1 cellular context compared by ENCODE assay signal in the genomic region with DNA sequence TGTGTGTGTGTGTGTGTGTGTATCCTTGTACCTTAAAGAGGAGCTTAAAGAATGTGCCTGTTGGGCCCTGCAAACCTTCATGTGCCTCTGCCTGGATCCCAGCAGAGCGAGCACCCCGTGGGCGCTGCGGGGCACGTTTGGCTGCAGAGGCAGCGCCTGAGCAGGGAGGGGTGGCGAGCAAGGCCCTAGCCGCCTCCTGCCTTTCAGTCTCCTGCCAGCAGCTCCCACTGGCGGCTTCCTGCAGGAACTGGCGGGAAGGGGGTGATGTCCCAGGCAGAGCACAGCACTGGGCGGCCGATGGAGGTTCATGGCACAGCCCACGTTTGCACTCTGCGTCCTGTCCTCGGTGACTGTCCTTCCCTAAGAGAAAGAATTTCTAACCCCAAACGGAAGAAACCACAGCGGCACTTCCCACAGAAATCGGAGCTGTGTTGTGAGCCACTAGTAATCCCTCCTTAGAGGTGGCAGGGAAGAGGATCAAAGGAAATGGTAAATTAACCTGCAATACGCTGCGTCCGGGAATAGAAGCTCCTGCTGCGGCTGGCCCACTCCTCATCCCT.
TF ChIP-seq lines count a peak whose summit lies in the region.

No MANE protein-coding gene starts in this region.

TF ChIP-seq in HepG2, 621 proteins besides CTCF, POLR2A, EP300 and RAD21 (continued from another document and continues in another):
- no peak for TF ChIP-seq RERE (CRISPR knock-in tag; IDR thresholded peaks at IDR 0.05; ENCODE audit: low read depth)
- no peak for TF ChIP-seq RFXANK (CRISPR knock-in tag; IDR thresholded peaks at IDR 0.05)
- no peak for TF ChIP-seq RBM22 (optimal IDR thresholded peaks at IDR 0.05; ENCODE audit: low read length)
- no peak for TF ChIP-seq SIN3A (IDR thresholded peaks at IDR 0.05; ENCODE audit: borderline replicate concordance, low read depth, low read length)
- peak; percentile 82 for TF ChIP-seq ZNF263 (CRISPR knock-in tag; IDR thresholded peaks at IDR 0.05)
- no peak for TF ChIP-seq ZFP36L2 (CRISPR knock-in tag; IDR thresholded peaks at IDR 0.05)
- TF ChIP-seq, protein P1, sequence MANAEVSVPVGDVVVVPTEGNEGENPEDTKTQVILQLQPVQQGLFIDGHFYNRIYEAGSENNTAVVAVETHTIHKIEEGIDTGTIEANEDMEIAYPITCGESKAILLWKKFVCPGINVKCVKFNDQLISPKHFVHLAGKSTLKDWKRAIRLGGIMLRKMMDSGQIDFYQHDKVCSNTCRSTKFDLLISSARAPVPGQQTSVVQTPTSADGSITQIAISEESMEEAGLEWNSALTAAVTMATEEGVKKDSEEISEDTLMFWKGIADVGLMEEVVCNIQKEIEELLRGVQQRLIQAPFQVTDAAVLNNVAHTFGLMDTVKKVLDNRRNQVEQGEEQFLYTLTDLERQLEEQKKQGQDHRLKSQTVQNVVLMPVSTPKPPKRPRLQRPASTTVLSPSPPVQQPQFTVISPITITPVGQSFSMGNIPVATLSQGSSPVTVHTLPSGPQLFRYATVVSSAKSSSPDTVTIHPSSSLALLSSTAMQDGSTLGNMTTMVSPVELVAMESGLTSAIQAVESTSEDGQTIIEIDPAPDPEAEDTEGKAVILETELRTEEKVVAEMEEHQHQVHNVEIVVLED (CRISPR knock-in tag; IDR thresholded peaks at IDR 0.05; ENCODE audit: borderline replicate concordance): 0 out of 2 replicates have a peak, but pooled peaks have one; percentile 32
- TF ChIP-seq ZNF703 (CRISPR knock-in tag; IDR thresholded peaks at IDR 0.05; ENCODE audit: borderline replicate concordance): no peak
- TF ChIP-seq, protein P2, sequence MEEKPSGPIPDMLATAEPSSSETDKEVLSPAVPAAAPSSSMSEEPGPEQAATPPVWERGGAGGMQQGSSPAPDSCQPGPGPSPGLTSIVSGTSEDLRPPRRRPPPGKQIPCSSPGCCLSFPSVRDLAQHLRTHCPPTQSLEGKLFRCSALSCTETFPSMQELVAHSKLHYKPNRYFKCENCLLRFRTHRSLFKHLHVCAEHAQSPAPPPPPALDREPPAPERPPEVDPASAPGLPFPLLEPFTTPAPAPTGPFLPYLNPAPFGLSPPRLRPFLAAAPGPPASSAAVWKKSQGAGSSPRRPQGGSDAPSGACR (CRISPR knock-in tag; IDR thresholded peaks at IDR 0.05): no peak
- TF ChIP-seq ZNF660 (CRISPR knock-in tag; IDR thresholded peaks at IDR 0.05; ENCODE audit: borderline replicate concordance, low read depth): no peak
- TF ChIP-seq FOXJ3 (CRISPR knock-in tag; IDR thresholded peaks at IDR 0.05; ENCODE audit: borderline replicate concordance): no peak
- no peak for TF ChIP-seq CBFB (CRISPR knock-in tag; IDR thresholded peaks at IDR 0.05)
- TF ChIP-seq IRF2 (CRISPR knock-in tag; IDR thresholded peaks at IDR 0.05): peak; percentile 68; the same call in 1 of the 2 replicates
- no peak for TF ChIP-seq NPAS2 (CRISPR knock-in tag; IDR thresholded peaks at IDR 0.05; ENCODE audit: borderline replicate concordance)
- TF ChIP-seq ZFP36 (IDR thresholded peaks at IDR 0.05; ENCODE audit: borderline replicate concordance, low read depth, low read length, partially characterized antibody): no peak
- TF ChIP-seq FOXP1 (IDR thresholded peaks at IDR 0.05): no peak
- no peak for TF ChIP-seq FOXP1 (CRISPR knock-in tag; IDR thresholded peaks at IDR 0.05)
- no peak for TF ChIP-seq HMGA1 (CRISPR knock-in tag; conservative IDR thresholded peaks at IDR 0.05)
- TF ChIP-seq ZKSCAN1 (IDR thresholded peaks at IDR 0.05; ENCODE audit: low read length): no peak
- TF ChIP-seq ZC3H13 (CRISPR knock-in tag; IDR thresholded peaks at IDR 0.05): peak; percentile 79; the same call in 1 of the 2 replicates
- TF ChIP-seq KDM4B (CRISPR knock-in tag; IDR thresholded peaks at IDR 0.05): no peak
- TF ChIP-seq ZNF138 (CRISPR knock-in tag; IDR thresholded peaks at IDR 0.05; ENCODE audit: low read depth): peak; percentile 47; the same call in 1 of the 2 replicates
- TF ChIP-seq PRPF4 (IDR thresholded peaks at IDR 0.05; ENCODE audit: low read depth, low read length, poor library complexity, severe bottlenecking): no peak
- no peak for TF ChIP-seq TCF7 (IDR thresholded peaks at IDR 0.05; ENCODE audit: low read depth)
- no peak for TF ChIP-seq SP1 (IDR thresholded peaks at IDR 0.05)
- peak; percentile 27; the same call in 1 of the 2 replicates for TF ChIP-seq SP1 (CRISPR knock-in tag; IDR thresholded peaks at IDR 0.05)
- no peak for TF ChIP-seq DDIT3 (CRISPR knock-in tag; IDR thresholded peaks at IDR 0.05)
- no peak for TF ChIP-seq GABPA (IDR thresholded peaks at IDR 0.05; ENCODE audit: low read depth, low read length)
- peak; percentile 35 for TF ChIP-seq GABPA (CRISPR knock-in tag; IDR thresholded peaks at IDR 0.05; ENCODE audit: low read depth)
- TF ChIP-seq, protein P3, sequence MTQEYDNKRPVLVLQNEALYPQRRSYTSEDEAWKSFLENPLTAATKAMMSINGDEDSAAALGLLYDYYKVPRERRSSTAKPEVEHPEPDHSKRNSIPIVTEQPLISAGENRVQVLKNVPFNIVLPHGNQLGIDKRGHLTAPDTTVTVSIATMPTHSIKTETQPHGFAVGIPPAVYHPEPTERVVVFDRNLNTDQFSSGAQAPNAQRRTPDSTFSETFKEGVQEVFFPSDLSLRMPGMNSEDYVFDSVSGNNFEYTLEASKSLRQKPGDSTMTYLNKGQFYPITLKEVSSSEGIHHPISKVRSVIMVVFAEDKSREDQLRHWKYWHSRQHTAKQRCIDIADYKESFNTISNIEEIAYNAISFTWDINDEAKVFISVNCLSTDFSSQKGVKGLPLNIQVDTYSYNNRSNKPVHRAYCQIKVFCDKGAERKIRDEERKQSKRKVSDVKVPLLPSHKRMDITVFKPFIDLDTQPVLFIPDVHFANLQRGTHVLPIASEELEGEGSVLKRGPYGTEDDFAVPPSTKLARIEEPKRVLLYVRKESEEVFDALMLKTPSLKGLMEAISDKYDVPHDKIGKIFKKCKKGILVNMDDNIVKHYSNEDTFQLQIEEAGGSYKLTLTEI (CRISPR knock-in tag; conservative IDR thresholded peaks at IDR 0.05): no peak
- TF ChIP-seq FOSL1 (CRISPR knock-in tag; IDR thresholded peaks at IDR 0.05; ENCODE audit: borderline replicate concordance): no peak
- TF ChIP-seq CEBPG (CRISPR knock-in tag; IDR thresholded peaks at IDR 0.05): no peak
- TF ChIP-seq, protein P4, sequence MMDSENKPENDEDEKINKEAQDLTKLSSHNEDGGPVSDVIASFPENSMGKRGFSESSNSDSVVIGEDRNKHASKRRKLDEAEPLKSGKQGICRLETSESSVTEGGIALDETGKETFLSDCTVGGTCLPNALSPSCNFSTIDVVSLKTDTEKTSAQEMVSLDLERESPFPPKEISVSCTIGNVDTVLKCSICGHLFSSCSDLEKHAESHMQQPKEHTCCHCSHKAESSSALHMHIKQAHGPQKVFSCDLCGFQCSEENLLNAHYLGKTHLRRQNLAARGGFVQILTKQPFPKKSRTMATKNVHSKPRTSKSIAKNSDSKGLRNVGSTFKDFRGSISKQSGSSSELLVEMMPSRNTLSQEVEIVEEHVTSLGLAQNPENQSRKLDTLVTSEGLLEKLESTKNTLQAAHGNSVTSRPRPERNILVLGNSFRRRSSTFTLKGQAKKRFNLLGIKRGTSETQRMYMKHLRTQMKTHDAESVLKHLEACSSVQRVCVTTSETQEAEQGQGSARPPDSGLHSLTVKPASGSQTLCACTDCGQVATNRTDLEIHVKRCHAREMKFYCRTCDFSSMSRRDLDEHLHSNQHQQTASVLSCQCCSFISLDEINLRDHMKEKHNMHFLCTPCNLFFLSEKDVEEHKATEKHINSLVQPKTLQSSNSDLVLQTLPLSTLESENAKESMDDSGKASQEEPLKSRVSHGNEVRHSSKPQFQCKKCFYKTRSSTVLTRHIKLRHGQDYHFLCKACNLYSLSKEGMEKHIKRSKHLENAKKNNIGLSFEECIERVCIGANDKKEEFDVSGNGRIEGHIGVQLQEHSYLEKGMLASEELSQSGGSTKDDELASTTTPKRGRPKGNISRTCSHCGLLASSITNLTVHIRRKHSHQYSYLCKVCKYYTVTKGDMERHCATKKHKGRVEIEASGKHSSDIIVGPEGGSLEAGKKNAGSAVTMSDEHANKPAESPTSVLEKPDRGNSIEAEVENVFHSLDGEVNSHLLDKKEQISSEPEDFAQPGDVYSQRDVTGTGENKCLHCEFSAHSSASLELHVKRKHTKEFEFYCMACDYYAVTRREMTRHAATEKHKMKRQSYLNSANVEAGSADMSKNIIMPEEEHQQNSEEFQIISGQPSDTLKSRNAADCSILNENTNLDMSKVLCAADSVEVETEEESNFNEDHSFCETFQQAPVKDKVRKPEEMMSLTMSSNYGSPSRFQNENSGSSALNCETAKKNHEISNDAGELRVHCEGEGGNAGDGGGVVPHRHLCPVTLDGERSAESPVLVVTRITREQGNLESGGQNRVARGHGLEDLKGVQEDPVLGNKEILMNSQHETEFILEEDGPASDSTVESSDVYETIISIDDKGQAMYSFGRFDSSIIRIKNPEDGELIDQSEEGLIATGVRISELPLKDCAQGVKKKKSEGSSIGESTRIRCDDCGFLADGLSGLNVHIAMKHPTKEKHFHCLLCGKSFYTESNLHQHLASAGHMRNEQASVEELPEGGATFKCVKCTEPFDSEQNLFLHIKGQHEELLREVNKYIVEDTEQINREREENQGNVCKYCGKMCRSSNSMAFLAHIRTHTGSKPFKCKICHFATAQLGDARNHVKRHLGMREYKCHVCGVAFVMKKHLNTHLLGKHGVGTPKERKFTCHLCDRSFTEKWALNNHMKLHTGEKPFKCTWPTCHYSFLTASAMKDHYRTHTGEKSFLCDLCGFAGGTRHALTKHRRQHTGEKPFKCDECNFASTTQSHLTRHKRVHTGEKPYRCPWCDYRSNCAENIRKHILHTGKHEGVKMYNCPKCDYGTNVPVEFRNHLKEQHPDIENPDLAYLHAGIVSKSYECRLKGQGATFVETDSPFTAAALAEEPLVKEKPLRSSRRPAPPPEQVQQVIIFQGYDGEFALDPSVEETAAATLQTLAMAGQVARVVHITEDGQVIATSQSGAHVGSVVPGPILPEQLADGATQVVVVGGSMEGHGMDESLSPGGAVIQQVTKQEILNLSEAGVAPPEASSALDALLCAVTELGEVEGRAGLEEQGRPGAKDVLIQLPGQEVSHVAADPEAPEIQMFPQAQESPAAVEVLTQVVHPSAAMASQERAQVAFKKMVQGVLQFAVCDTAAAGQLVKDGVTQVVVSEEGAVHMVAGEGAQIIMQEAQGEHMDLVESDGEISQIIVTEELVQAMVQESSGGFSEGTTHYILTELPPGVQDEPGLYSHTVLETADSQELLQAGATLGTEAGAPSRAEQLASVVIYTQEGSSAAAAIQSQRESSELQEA (CRISPR knock-in tag; IDR thresholded peaks at IDR 0.05; ENCODE audit: not compliant biosample characterization): no peak
- TF ChIP-seq, protein P5, sequence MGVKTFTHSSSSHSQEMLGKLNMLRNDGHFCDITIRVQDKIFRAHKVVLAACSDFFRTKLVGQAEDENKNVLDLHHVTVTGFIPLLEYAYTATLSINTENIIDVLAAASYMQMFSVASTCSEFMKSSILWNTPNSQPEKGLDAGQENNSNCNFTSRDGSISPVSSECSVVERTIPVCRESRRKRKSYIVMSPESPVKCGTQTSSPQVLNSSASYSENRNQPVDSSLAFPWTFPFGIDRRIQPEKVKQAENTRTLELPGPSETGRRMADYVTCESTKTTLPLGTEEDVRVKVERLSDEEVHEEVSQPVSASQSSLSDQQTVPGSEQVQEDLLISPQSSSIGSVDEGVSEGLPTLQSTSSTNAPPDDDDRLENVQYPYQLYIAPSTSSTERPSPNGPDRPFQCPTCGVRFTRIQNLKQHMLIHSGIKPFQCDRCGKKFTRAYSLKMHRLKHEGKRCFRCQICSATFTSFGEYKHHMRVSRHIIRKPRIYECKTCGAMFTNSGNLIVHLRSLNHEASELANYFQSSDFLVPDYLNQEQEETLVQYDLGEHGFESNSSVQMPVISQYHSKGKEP (CRISPR knock-in tag; IDR thresholded peaks at IDR 0.05): no peak
- TF ChIP-seq ZGPAT (CRISPR knock-in tag; IDR thresholded peaks at IDR 0.05): peak; percentile 50; the same call in 1 of the 2 replicates
